Comparison of ENCODE assay signal across 8 cellular contexts in genomic region chr7:148962823-148963582, GRCh38.
DNase-seq lines count a peak whose midpoint lies in the region; ATAC-seq and TF ChIP-seq lines count a peak whose summit lies in the region.

No MANE protein-coding gene starts in this region.

- TF ChIP-seq CTCF in GM23338 (conservative IDR thresholded peaks at IDR 0.05; ENCODE audit: low read depth in 2 of 2) (peak; percentile 85 to 93), left ventricle myocardium inferior (IDR thresholded peaks at IDR 0.05; ENCODE audit: borderline replicate concordance) (peak; percentile 80)

- H3K27ac ChIP-seq in GM23338 (ENCODE audit: low read depth) (no peak overlapping the region), left ventricle myocardium inferior (replicated peaks) (peak overlapping the region; percentile 84)

- no peaks in the 10 kb centered on the region for H3K9me2 ChIP-seq in GM23338 (ENCODE audit: insufficient read depth)

- no peaks in the 10 kb centered on the region for H3K9me3 ChIP-seq in left ventricle myocardium inferior (replicated peaks)

- H3K36me3 ChIP-seq in GM23338 (ENCODE audit: insufficient read depth) (no peaks in the 10 kb centered on the region), left ventricle myocardium inferior (no peaks in the 10 kb centered on the region)

- no peaks in the 10 kb centered on the region for H4K20me1 ChIP-seq in GM23338 (replicated peaks; ENCODE audit: insufficient read depth)

- H3K79me2 ChIP-seq in GM23338 (replicated peaks; ENCODE audit: insufficient read depth): no peaks in the 10 kb centered on the region

- H3K27me3 Mint-ChIP-seq in GM23338 (ENCODE audit: insufficient read depth, low read depth, poor library complexity): peaks cover 12% of the 10 kb centered on the region

- peaks cover 15% of the 10 kb centered on the region; the same call in 1 of the 2 replicates for H3F3A ChIP-seq in GM23338 (replicated peaks; ENCODE audit: low read depth)

- peak overlapping the region; percentile 89 for H3K4me3 Mint-ChIP-seq in GM23338

- no peaks in the 10 kb centered on the region; the same call in 2 of the 3 replicates for H3K36me3 Mint-ChIP-seq in GM23338 (ENCODE audit: low read depth)

- DNase-seq in G401 (ENCODE audit: low spot score): peak; percentile 91
- DNase-seq in GM23338 (ENCODE audit: low spot score): peak; percentile 62
- peak; percentile 67 for DNase-seq in M059J (ENCODE audit: low read depth)
- peak; percentile 83 for DNase-seq in SK-N-DZ (ENCODE audit: low spot score)
- peak; percentile 63 for DNase-seq in amniotic stem cell (lab: John Stamatoyannopoulos, UW)
- DNase-seq in left ventricle myocardium inferior: peak; percentile 62
- peak; percentile 60 to 96 (median 74) for DNase-seq in posterior cingulate gyrus

- H2AFZ ChIP-seq in GM23338: no peak overlapping the region

- H3K27me3 ChIP-seq in GM23338 (ENCODE audit: insufficient read depth) (no peaks in the 10 kb centered on the region), left ventricle myocardium inferior (ENCODE audit: low read depth) (peaks cover 9% of the 10 kb centered on the region)

- peak overlapping the region; percentile 92 for H3K27ac Mint-ChIP-seq in GM23338

- intact Hi-C loops in left ventricle myocardium inferior (cut with micrococcal nuclease) (loop anchor here (5.0 to 10.0 kb wide), 2 partner anchors 388 to 461 kb away; no protein-coding TSS in a partner anchor), posterior cingulate gyrus (cut with DNase I) (loop anchor here (1.0 to 5.0 kb wide), 5 partner anchors 22 to 701 kb away; partner anchors contain the start of gene EZH2)

- ATAC-seq in GM23338 (peak; percentile 17; the same call in 2 of the 3 replicates), GM18519 (IDR thresholded peaks at IDR 0.05; ENCODE audit: low FRiP score, unreplicated experiment) (no peak)

- H3K9me3 Mint-ChIP-seq in GM23338: no peaks in the 10 kb centered on the region

- in situ Hi-C loops in G401 (cut with HindIII; ENCODE audit: low sequenced_read_pairs): no loop called here

- peak overlapping the region; percentile 33; the same call in 1 of the 2 replicates for H3K4me2 ChIP-seq in GM23338

- H3K4me1 ChIP-seq in GM23338 (ENCODE audit: insufficient read depth) (peaks cover 9% of the 10 kb centered on the region; the same call in 1 of the 2 replicates), left ventricle myocardium inferior (peaks cover 32% of the 10 kb centered on the region)

- peaks cover 10% of the 10 kb centered on the region for H3K4me1 Mint-ChIP-seq in GM23338

- H3K4me3 ChIP-seq in GM23338 (peak overlapping the region; percentile 49), left ventricle myocardium inferior (peak overlapping the region; percentile 75)

TF ChIP-seq in GM23338, 12 proteins besides CTCF, POLR2A, EP300 and RAD21 (continues in another document):
- no peak for TF ChIP-seq CREB1 (CRISPR knock-in tag; IDR thresholded peaks at IDR 0.05; ENCODE audit: low read depth)
- TF ChIP-seq POLR2AphosphoS5 (IDR thresholded peaks at IDR 0.05; ENCODE audit: low read depth): no peak
- TF ChIP-seq EZH2 (IDR thresholded peaks at IDR 0.05; ENCODE audit: low read depth, unreplicated experiment): no peak
- no peak for TF ChIP-seq EZH2phosphoT487 (IDR thresholded peaks at IDR 0.05; ENCODE audit: unreplicated experiment)
- TF ChIP-seq, protein P1, sequence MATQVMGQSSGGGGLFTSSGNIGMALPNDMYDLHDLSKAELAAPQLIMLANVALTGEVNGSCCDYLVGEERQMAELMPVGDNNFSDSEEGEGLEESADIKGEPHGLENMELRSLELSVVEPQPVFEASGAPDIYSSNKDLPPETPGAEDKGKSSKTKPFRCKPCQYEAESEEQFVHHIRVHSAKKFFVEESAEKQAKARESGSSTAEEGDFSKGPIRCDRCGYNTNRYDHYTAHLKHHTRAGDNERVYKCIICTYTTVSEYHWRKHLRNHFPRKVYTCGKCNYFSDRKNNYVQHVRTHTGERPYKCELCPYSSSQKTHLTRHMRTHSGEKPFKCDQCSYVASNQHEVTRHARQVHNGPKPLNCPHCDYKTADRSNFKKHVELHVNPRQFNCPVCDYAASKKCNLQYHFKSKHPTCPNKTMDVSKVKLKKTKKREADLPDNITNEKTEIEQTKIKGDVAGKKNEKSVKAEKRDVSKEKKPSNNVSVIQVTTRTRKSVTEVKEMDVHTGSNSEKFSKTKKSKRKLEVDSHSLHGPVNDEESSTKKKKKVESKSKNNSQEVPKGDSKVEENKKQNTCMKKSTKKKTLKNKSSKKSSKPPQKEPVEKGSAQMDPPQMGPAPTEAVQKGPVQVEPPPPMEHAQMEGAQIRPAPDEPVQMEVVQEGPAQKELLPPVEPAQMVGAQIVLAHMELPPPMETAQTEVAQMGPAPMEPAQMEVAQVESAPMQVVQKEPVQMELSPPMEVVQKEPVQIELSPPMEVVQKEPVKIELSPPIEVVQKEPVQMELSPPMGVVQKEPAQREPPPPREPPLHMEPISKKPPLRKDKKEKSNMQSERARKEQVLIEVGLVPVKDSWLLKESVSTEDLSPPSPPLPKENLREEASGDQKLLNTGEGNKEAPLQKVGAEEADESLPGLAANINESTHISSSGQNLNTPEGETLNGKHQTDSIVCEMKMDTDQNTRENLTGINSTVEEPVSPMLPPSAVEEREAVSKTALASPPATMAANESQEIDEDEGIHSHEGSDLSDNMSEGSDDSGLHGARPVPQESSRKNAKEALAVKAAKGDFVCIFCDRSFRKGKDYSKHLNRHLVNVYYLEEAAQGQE (IDR thresholded peaks at IDR 0.05; ENCODE audit: unreplicated experiment): no peak
- no peak for TF ChIP-seq NANOG (IDR thresholded peaks at IDR 0.05; ENCODE audit: borderline replicate concordance)
- no peak for TF ChIP-seq ZNF331 (CRISPR knock-in tag; IDR thresholded peaks at IDR 0.05; ENCODE audit: low read depth)
- TF ChIP-seq STAT1 (IDR thresholded peaks at IDR 0.05; ENCODE audit: unreplicated experiment): no peak
- TF ChIP-seq ZNF114 (CRISPR knock-in tag; IDR thresholded peaks at IDR 0.05): no peak
- no peak for TF ChIP-seq ZNF462 (CRISPR knock-in tag; IDR thresholded peaks at IDR 0.05)
